Comparison of ENCODE assay signal across 14 cellular contexts in the genomic region with DNA sequence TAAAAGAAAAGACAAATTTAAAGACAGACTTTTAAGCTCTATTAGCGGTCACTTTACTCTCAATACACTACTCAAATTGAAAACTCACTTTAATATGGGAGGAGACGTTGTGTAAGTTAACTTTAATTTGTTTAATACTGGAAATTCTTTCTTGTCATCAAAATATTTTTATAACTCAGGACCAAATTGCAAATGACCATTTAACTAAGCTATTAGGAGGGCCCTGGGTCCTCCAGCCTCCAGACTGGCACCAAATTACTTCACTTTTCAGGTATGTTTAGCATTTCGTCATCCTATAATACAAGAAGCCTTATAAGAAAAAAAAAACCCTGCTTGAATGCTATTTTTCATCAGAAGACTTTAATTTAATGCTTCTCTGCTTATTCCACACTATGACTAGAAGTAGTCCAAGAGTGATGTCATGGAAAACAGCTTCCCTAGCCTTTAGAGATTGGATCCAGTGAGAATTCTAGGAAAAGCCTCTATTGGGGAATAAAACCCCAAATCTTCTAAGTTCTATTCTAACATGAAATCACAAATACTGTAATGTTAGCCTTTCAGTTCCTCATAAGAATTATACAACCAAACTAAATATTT. TPM values are rescaled to one million over a fixed set of nuclear protein-coding genes. Genes with fewer than 3 reads are reported as not detected.
DNase-seq lines count a peak whose midpoint lies in the region; ATAC-seq and TF ChIP-seq lines count a peak whose summit lies in the region.
"Had no signal": no experiment of that assay in that cellular context is flagged by ENCODE, and none has a peak within 500 bp of the region (broad histone marks: within the 10 kb centered on the region; RNA-seq: fewer than 3 reads in every experiment).

No MANE protein-coding gene starts in this region.

- H3K4me1 Mint-ChIP-seq in CD8-positive, alpha-beta T cell (ENCODE audit: low read depth): peaks cover 32% of the 10 kb centered on the region
- H3K4me1 Mint-ChIP-seq in activated naive CD8-positive, alpha-beta T cell treated with anti-CD3 and anti-CD28 coated beads for 36 hours: peaks cover 29% of the 10 kb centered on the region
- no peaks in the 10 kb centered on the region for H3K4me1 Mint-ChIP-seq in GM23338

- no peak overlapping the region for H3K27ac ChIP-seq in CD8-positive, alpha-beta T cell (ENCODE audit: low read depth, low read length)
- H3K27ac ChIP-seq in hepatocyte (peak overlapping the region; percentile 17), GM23338 (ENCODE audit: low read depth) (no peak overlapping the region)
- H3K27ac ChIP-seq: neural progenitor cell had no signal

- peaks cover 12% of the 10 kb centered on the region for H3K36me3 Mint-ChIP-seq in CD8-positive, alpha-beta T cell
- H3K36me3 Mint-ChIP-seq in activated naive CD8-positive, alpha-beta T cell treated with anti-CD3 and anti-CD28 coated beads for 36 hours: peaks cover 14% of the 10 kb centered on the region
- H3K36me3 Mint-ChIP-seq in GM23338 (ENCODE audit: low read depth): peaks cover 11% of the 10 kb centered on the region; the same call in 2 of the 3 replicates

- peaks cover 96% of the 10 kb centered on the region for H3K79me2 ChIP-seq in hepatocyte
- H3K79me2 ChIP-seq in GM23338 (replicated peaks; ENCODE audit: insufficient read depth): peaks cover 70% of the 10 kb centered on the region

- H3K27ac Mint-ChIP-seq in CD8-positive, alpha-beta T cell: peak overlapping the region; percentile 49
- peak overlapping the region; percentile 60 for H3K27ac Mint-ChIP-seq in activated naive CD8-positive, alpha-beta T cell treated with anti-CD3 and anti-CD28 coated beads for 36 hours
- H3K27ac Mint-ChIP-seq in GM23338: no peak overlapping the region
- H3K27ac Mint-ChIP-seq: neural progenitor cell had no signal

- ATAC-seq in CD8-positive, alpha-beta T cell: no peak
- no peak for ATAC-seq in HG02588 (IDR thresholded peaks at IDR 0.05; ENCODE audit: unreplicated experiment)
- no peak for ATAC-seq in GM23338
- ATAC-seq: heart right ventricle, left lobe of liver had no signal

- 80% methylated on average over 3 of the region's 3 CpGs for WGBS in hepatocyte (ENCODE audit: low lambda C conversion rate, missing lambda C conversion rate)

- H3K36me3 ChIP-seq in CD8-positive, alpha-beta T cell (ENCODE audit: insufficient read depth, low read length): no peaks in the 10 kb centered on the region
- H3K36me3 ChIP-seq in hepatocyte (replicated peaks; ENCODE audit: insufficient read depth, low read depth) (no peaks in the 10 kb centered on the region), GM23338 (ENCODE audit: insufficient read depth) (no peaks in the 10 kb centered on the region)
- H3K36me3 ChIP-seq: neural progenitor cell had no signal

- no peaks in the 10 kb centered on the region for H3F3A ChIP-seq in GM23338 (replicated peaks; ENCODE audit: low read depth)

- H3K4me1 ChIP-seq in CD8-positive, alpha-beta T cell (ENCODE audit: insufficient read depth, low read length): peaks cover 22% of the 10 kb centered on the region
- H3K4me1 ChIP-seq in hepatocyte (ENCODE audit: insufficient read depth) (peaks cover 12% of the 10 kb centered on the region), GM23338 (ENCODE audit: insufficient read depth) (no peaks in the 10 kb centered on the region)
- H3K4me1 ChIP-seq: Caco-2 had no signal

- no peak for DNase-seq in CD8-positive, alpha-beta T cell
- DNase-seq in HCEC 1CT (peak; percentile 8), hepatocyte (ENCODE audit: low spot score) (no peak), GM23338 (ENCODE audit: low spot score) (no peak), cerebellar cortex (ENCODE audit: low spot score) (no peak), midbrain (lab: John Stamatoyannopoulos, UW) (no peak)
- DNase-seq in activated naive CD8-positive, alpha-beta T cell treated with anti-CD3 and anti-CD28 coated beads for 36 hours: no peak
- DNase-seq: aorta, Caco-2, heart right ventricle, T-helper 9 cell had no signal

- H4K20me1 ChIP-seq in hepatocyte (ENCODE audit: insufficient read depth, poor library complexity, severe bottlenecking): peaks cover 55% of the 10 kb centered on the region
- peaks cover 5% of the 10 kb centered on the region; the same call in 1 of the 2 replicates for H4K20me1 ChIP-seq in GM23338 (replicated peaks; ENCODE audit: insufficient read depth)

- peak overlapping the region; percentile 39 for H3K4me3 Mint-ChIP-seq in CD8-positive, alpha-beta T cell
- H3K4me3 Mint-ChIP-seq in activated naive CD8-positive, alpha-beta T cell treated with anti-CD3 and anti-CD28 coated beads for 36 hours: peak overlapping the region; percentile 48
- H3K4me3 Mint-ChIP-seq in GM23338: no peak overlapping the region
- H3K4me3 Mint-ChIP-seq: neural progenitor cell had no signal

- H3K9me2 ChIP-seq in hepatocyte (replicated peaks; ENCODE audit: insufficient read depth) (no peaks in the 10 kb centered on the region), GM23338 (ENCODE audit: insufficient read depth) (no peaks in the 10 kb centered on the region)

- H3K4me3 ChIP-seq in CD8-positive, alpha-beta T cell (ENCODE audit: low read depth, low read length): no peak overlapping the region
- H3K4me3 ChIP-seq in hepatocyte: no peak overlapping the region
- H3K4me3 ChIP-seq in GM23338: no peak overlapping the region
- H3K4me3 ChIP-seq: heart right ventricle, neural progenitor cell had no signal

- intact Hi-C loops in CD8-positive, alpha-beta T cell (cut with DNase I, micrococcal nuclease): loop anchor here in 1 of 2 experiments (10.0 kb wide), 4 partner anchors 66 to 454 kb away; partner anchors contain the start of genes PRDX4 and SAT1

- no peaks in the 10 kb centered on the region for H3K9me3 Mint-ChIP-seq in CD8-positive, alpha-beta T cell
- H3K9me3 Mint-ChIP-seq in activated naive CD8-positive, alpha-beta T cell treated with anti-CD3 and anti-CD28 coated beads for 36 hours: no peaks in the 10 kb centered on the region
- H3K9me3 Mint-ChIP-seq in GM23338: no peaks in the 10 kb centered on the region
- H3K9me3 Mint-ChIP-seq: neural progenitor cell had no signal

- peak overlapping the region; percentile 38 for H3K4me2 ChIP-seq in hepatocyte
- no peak overlapping the region for H3K4me2 ChIP-seq in GM23338
- H3K4me2 ChIP-seq: neural progenitor cell had no signal

- no peaks in the 10 kb centered on the region for H3K27me3 Mint-ChIP-seq in CD8-positive, alpha-beta T cell (ENCODE audit: low read depth)
- H3K27me3 Mint-ChIP-seq in activated naive CD8-positive, alpha-beta T cell treated with anti-CD3 and anti-CD28 coated beads for 36 hours: no peaks in the 10 kb centered on the region
- H3K27me3 Mint-ChIP-seq in GM23338 (ENCODE audit: insufficient read depth, low read depth, poor library complexity): no peaks in the 10 kb centered on the region

- CTCF ChIA-PET in CD8-positive, alpha-beta T cell (lab: Charles Lee): no interaction called here

- TF ChIP-seq CTCF in CD8-positive, alpha-beta T cell (IDR thresholded peaks at IDR 0.05): no peak
- no peak for TF ChIP-seq CTCF in hepatocyte (IDR thresholded peaks at IDR 0.05; ENCODE audit: poor library complexity)
- no peak for TF ChIP-seq CTCF in GM23338 (conservative IDR thresholded peaks at IDR 0.05; ENCODE audit: low read depth in 2 of 2)

- POLR2A ChIA-PET in CD8-positive, alpha-beta T cell (lab: Charles Lee): no interaction called here

- H3K27me3 ChIP-seq in CD8-positive, alpha-beta T cell (ENCODE audit: insufficient read depth, low read length): no peaks in the 10 kb centered on the region
- no peaks in the 10 kb centered on the region for H3K27me3 ChIP-seq in hepatocyte
- peaks cover 4% of the 10 kb centered on the region; the same call in 1 of the 2 replicates for H3K27me3 ChIP-seq in GM23338 (ENCODE audit: insufficient read depth)
- H3K27me3 ChIP-seq: neural progenitor cell had no signal

- no peaks in the 10 kb centered on the region for H3K9me3 ChIP-seq in CD8-positive, alpha-beta T cell (ENCODE audit: low read length)
- no peaks in the 10 kb centered on the region for H3K9me3 ChIP-seq in hepatocyte (ENCODE audit: low read depth)
- H3K9me3 ChIP-seq: Caco-2, heart right ventricle had no signal

- H2AFZ ChIP-seq in hepatocyte: no peak overlapping the region
- H2AFZ ChIP-seq in GM23338: no peak overlapping the region
- H2AFZ ChIP-seq: neural progenitor cell had no signal

TF ChIP-seq in GM23338, 12 proteins besides CTCF, POLR2A, EP300 and RAD21:
- TF ChIP-seq ZNF331 (CRISPR knock-in tag; IDR thresholded peaks at IDR 0.05; ENCODE audit: low read depth): no peak

RNA-seq across cellular contexts. Expression of gene KLHL15, which starts 6.6 kb away (rescaled TPM):
- 10 to 100 TPM; 29.7 TPM for total RNA-seq in CD8-positive, alpha-beta T cell
- 10 to 100 TPM; 13.5 to 14.2 TPM for total RNA-seq in activated naive CD8-positive, alpha-beta T cell treated with anti-CD3 and anti-CD28 coated beads for 36 hours
- total RNA-seq in hepatocyte: 49.5 and 52.6 TPM in 2 replicates
- polyA plus RNA-seq in hepatocyte (11.2 and 13.2 TPM in 2 replicates), GM23338 (2016; fragmentation: Nextera tagmentation; extraction: Ambion mirVana) (2.2 and 2.4 TPM in 2 replicates)
- 15.0 and 15.3 TPM in 2 replicates for total RNA-seq in GM23338 (2014; rRNA removed; shearing (Covaris generic))

RNA-seq across cellular contexts. Expression of gene EIF2S3, which starts 34.4 kb away (rescaled TPM):
- total RNA-seq in CD8-positive, alpha-beta T cell: 100 to 1,000 TPM; 180 to 184 TPM
- total RNA-seq in activated naive CD8-positive, alpha-beta T cell treated with anti-CD3 and anti-CD28 coated beads for 36 hours: 100 to 1,000 TPM; 379 to 386 TPM
- 347 and 352 TPM in 2 replicates for total RNA-seq in hepatocyte
- 70.4 and 77.1 TPM in 2 replicates for polyA plus RNA-seq in hepatocyte
- total RNA-seq in GM23338 (2014; rRNA removed; shearing (Covaris generic)): 246 and 323 TPM in 2 replicates
- polyA plus RNA-seq in GM23338 (2016; fragmentation: Nextera tagmentation; extraction: Ambion mirVana): 83.3 and 90.5 TPM in 2 replicates
